Comparison of ENCODE assay signal across 10 cellular contexts in genomic region chrX:125293792-125294780, GRCh38. TPM values are rescaled to one million over a fixed set of nuclear protein-coding genes. Genes with fewer than 3 reads are reported as not detected.
DNase-seq lines count a peak whose midpoint lies in the region; ATAC-seq lines count a peak whose summit lies in the region.
"Had no signal": no experiment of that assay in that cellular context is flagged by ENCODE, and none has a peak within 500 bp of the region (broad histone marks: within the 10 kb centered on the region; RNA-seq: fewer than 3 reads in every experiment).

No MANE protein-coding gene starts in this region.

- H3K36me3 Mint-ChIP-seq in activated naive CD4-positive, alpha-beta T cell treated with anti-CD3 and anti-CD28 coated beads for 36 hours (ENCODE audit: low read depth), result no peaks in the 10 kb centered on the region
- no peaks in the 10 kb centered on the region for H3K36me3 Mint-ChIP-seq in stimulated activated memory B cell treated with anti-CD40 and anti-IgM and Interleukin-4, amounts not matched to agents 10 μg/mL and 1 μg/mL and 100 μg/mL, for 72 hours

- H3K9me3 Mint-ChIP-seq in activated naive CD4-positive, alpha-beta T cell treated with anti-CD3 and anti-CD28 coated beads for 36 hours, result no peaks in the 10 kb centered on the region
- H3K9me3 Mint-ChIP-seq in stimulated activated memory B cell treated with anti-CD40 and anti-IgM and Interleukin-4, amounts not matched to agents 10 μg/mL and 1 μg/mL and 100 μg/mL, for 72 hours, result no peaks in the 10 kb centered on the region

- peaks cover 22% of the 10 kb centered on the region for H3K4me1 Mint-ChIP-seq in activated naive CD4-positive, alpha-beta T cell treated with anti-CD3 and anti-CD28 coated beads for 36 hours (ENCODE audit: low read depth)
- peaks cover 17% of the 10 kb centered on the region for H3K4me1 Mint-ChIP-seq in stimulated activated memory B cell treated with anti-CD40 and anti-IgM and Interleukin-4, amounts not matched to agents 10 μg/mL and 1 μg/mL and 100 μg/mL, for 72 hours

- intact Hi-C loops in activated naive CD4-positive, alpha-beta T cell treated with anti-CD3 and anti-CD28 coated beads for 36 hours (cut with micrococcal nuclease), result loop anchor here (2.0 to 10.0 kb wide), 3 partner anchors 89 to 1079 kb away; no protein-coding TSS in a partner anchor

- H3K4me3 Mint-ChIP-seq in activated naive CD4-positive, alpha-beta T cell treated with anti-CD3 and anti-CD28 coated beads for 36 hours, result no peak overlapping the region
- H3K4me3 Mint-ChIP-seq in stimulated activated memory B cell treated with anti-CD40 and anti-IgM and Interleukin-4, amounts not matched to agents 10 μg/mL and 1 μg/mL and 100 μg/mL, for 72 hours, result no peak overlapping the region

- no peaks in the 10 kb centered on the region for H3K27me3 Mint-ChIP-seq in activated naive CD4-positive, alpha-beta T cell treated with anti-CD3 and anti-CD28 coated beads for 36 hours (ENCODE audit: low read depth)
- H3K27me3 Mint-ChIP-seq in stimulated activated memory B cell treated with anti-CD40 and anti-IgM and Interleukin-4, amounts not matched to agents 10 μg/mL and 1 μg/mL and 100 μg/mL, for 72 hours, result no peaks in the 10 kb centered on the region

- CTCF ChIA-PET in activated naive CD4-positive, alpha-beta T cell treated with anti-CD3 and anti-CD28 coated beads for 36 hours (lab: Charles Lee), result no interaction called here

- in situ Hi-C loops in KBM-7 (cut with MboI; ENCODE audit: low pct_unique_long_range_greater_than_20kb, low sequenced_read_pairs), result no loop called here

- ATAC-seq in HG02973 (IDR thresholded peaks at IDR 0.05; ENCODE audit: unreplicated experiment), result peak; percentile 62
- peak; percentile 69 for ATAC-seq in stimulated activated memory B cell treated with anti-CD40 and anti-IgM and Interleukin-4, amounts not matched to agents 10 μg/mL and 1 μg/mL and 100 μg/mL, for 72 hours

- peak overlapping the region; percentile 68 for H3K27ac Mint-ChIP-seq in activated naive CD4-positive, alpha-beta T cell treated with anti-CD3 and anti-CD28 coated beads for 36 hours
- H3K27ac Mint-ChIP-seq in stimulated activated memory B cell treated with anti-CD40 and anti-IgM and Interleukin-4, amounts not matched to agents 10 μg/mL and 1 μg/mL and 100 μg/mL, for 72 hours, result peak overlapping the region; percentile 27

- DNase-seq in activated naive CD4-positive, alpha-beta T cell treated with anti-CD3 and anti-CD28 coated beads for 36 hours, result no peak
- no peak for DNase-seq in activated naive CD4-positive, alpha-beta T cell (lab: John Stamatoyannopoulos, UW)
- peak; percentile 40 for DNase-seq in OCI-M1 (lab: John Stamatoyannopoulos, UW)
- DNase-seq in KG1 (lab: John Stamatoyannopoulos, UW), result no peak
- DNase-seq in GM19240 (ENCODE audit: insufficient read length, low spot score), result no peak
- no peak for DNase-seq in KBM-7
- DNase-seq: NCI-H187 had no signal

RNA-seq across cellular contexts. Expression of gene TEX13C, which starts 25.6 kb away (rescaled TPM):
- total RNA-seq in activated naive CD4-positive, alpha-beta T cell treated with anti-CD3 and anti-CD28 coated beads for 36 hours, result not detected
- total RNA-seq: dermis microvascular lymphatic vessel endothelial cell had no signal
